Comparison of ENCODE assay signal across 25 cellular contexts in the genomic region with DNA sequence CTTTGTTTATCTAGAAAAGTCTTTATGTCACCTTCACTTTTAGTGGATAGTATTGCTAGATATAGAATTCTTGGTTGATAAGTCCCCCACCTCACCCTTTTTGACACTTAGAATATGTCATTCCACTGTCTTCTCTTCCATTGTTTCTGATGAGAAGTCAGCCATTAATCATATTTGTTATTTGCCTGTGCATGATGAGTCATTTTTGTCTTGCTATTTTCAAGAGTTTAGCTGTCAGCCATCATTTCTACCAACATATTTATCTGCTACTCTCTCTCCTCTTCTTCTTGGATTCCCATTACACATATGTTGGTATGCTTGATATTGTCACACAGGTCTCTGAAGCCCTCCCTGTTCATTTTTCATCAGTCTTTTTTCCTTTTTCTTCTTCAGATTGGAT.
"Had no signal": no experiment of that assay in that cellular context is flagged by ENCODE, and none has a peak within 500 bp of the region (broad histone marks: within the 10 kb centered on the region; RNA-seq: fewer than 3 reads in every experiment).

No MANE protein-coding gene starts in this region.

- H3K4me1 ChIP-seq: spleen had no signal

- H3K4me3 ChIP-seq: colonic mucosa, spleen, tibial nerve had no signal

- ATAC-seq: left colon, right cardiac atrium, T-helper 17 cell had no signal

- H3K36me3 ChIP-seq: colonic mucosa, spleen, tibial nerve had no signal

- H3K4me1 Mint-ChIP-seq: activated CD4-positive, alpha-beta memory T cell treated with anti-CD3 and anti-CD28 coated beads, Interleukin-2, amount 10 ng/mL, durations not matched to agents 7 days and 5 days; activated CD4-positive, alpha-beta T cell treated with anti-CD3 and anti-CD28 coated beads, Interleukin-2, amount 10 ng/mL, durations not matched to agents 7 days and 5 days; activated naive CD4-positive, alpha-beta T cell treated with anti-CD3 and anti-CD28 coated beads, Interleukin-2, amount 10 ng/mL, durations not matched to agents 7 days and 5 days; activated naive CD8-positive, alpha-beta T cell treated with anti-CD3 and anti-CD28 coated beads, Interleukin-2, amount 10 ng/mL, durations not matched to agents 7 days and 5 days; T-helper 17 cell had no signal

- DNase-seq: activated CD4-positive, alpha-beta memory T cell treated with anti-CD3 and anti-CD28 coated beads, Interleukin-2, amount 10 ng/mL, durations not matched to agents 7 days and 5 days; activated CD4-positive, alpha-beta T cell treated with anti-CD3 and anti-CD28 coated beads for 1 hour; activated CD4-positive, alpha-beta T cell treated with anti-CD3 and anti-CD28 coated beads, Interleukin-2, amount 10 ng/mL, durations not matched to agents 7 days and 5 days; activated CD8-positive, alpha-beta memory T cell treated with anti-CD3 and anti-CD28 coated beads, Interleukin-2, amount 50 U/mL, for 48 hours; activated gamma-delta T cell; activated naive CD4-positive, alpha-beta T cell treated with anti-CD3 and anti-CD28 coated beads, Interleukin-2, amount 10 ng/mL, durations not matched to agents 7 days and 5 days; activated naive CD8-positive, alpha-beta T cell treated with anti-CD3 and anti-CD28 coated beads, Interleukin-2, amount 10 ng/mL, durations not matched to agents 7 days and 5 days; activated T-cell treated with anti-CD3 and anti-CD28 coated beads, Interleukin-2, amount 50 U/mL, for 24 hours; amygdala; cerebellar nuclear complex; effector CD8-positive, alpha-beta T cell; head of caudate nucleus; hippocampal formation; left colon; mammary epithelial cell; posterior cingulate gyrus; right cardiac atrium; spleen; stimulated activated naive CD4-positive, alpha-beta T cell treated with Interleukin-2 at 50 U/mL for 16 hours; T-helper 17 cell; T1000 had no signal

- FAIRE-seq: keratinocyte had no signal

- H3K4me3 Mint-ChIP-seq: activated CD4-positive, alpha-beta memory T cell treated with anti-CD3 and anti-CD28 coated beads, Interleukin-2, amount 10 ng/mL, durations not matched to agents 7 days and 5 days; activated CD4-positive, alpha-beta T cell treated with anti-CD3 and anti-CD28 coated beads, Interleukin-2, amount 10 ng/mL, durations not matched to agents 7 days and 5 days; activated naive CD4-positive, alpha-beta T cell treated with anti-CD3 and anti-CD28 coated beads, Interleukin-2, amount 10 ng/mL, durations not matched to agents 7 days and 5 days; activated naive CD8-positive, alpha-beta T cell treated with anti-CD3 and anti-CD28 coated beads, Interleukin-2, amount 10 ng/mL, durations not matched to agents 7 days and 5 days; activated T-cell treated with anti-CD3 and anti-CD28 coated beads, Interleukin-2, amount 50 U/mL, for 24 hours; nephron; T-helper 17 cell had no signal

- H3K27me3 ChIP-seq: colonic mucosa, spleen, tibial nerve had no signal

- H3K27me3 Mint-ChIP-seq: activated CD4-positive, alpha-beta memory T cell treated with anti-CD3 and anti-CD28 coated beads, Interleukin-2, amount 10 ng/mL, durations not matched to agents 7 days and 5 days; activated CD4-positive, alpha-beta T cell treated with anti-CD3 and anti-CD28 coated beads, Interleukin-2, amount 10 ng/mL, durations not matched to agents 7 days and 5 days; activated naive CD4-positive, alpha-beta T cell treated with anti-CD3 and anti-CD28 coated beads, Interleukin-2, amount 10 ng/mL, durations not matched to agents 7 days and 5 days; activated naive CD8-positive, alpha-beta T cell treated with anti-CD3 and anti-CD28 coated beads, Interleukin-2, amount 10 ng/mL, durations not matched to agents 7 days and 5 days; activated T-cell treated with anti-CD3 and anti-CD28 coated beads, Interleukin-2, amount 50 U/mL, for 24 hours; T-helper 17 cell had no signal

- H3K27ac Mint-ChIP-seq: activated CD4-positive, alpha-beta memory T cell treated with anti-CD3 and anti-CD28 coated beads, Interleukin-2, amount 10 ng/mL, durations not matched to agents 7 days and 5 days; activated CD4-positive, alpha-beta T cell treated with anti-CD3 and anti-CD28 coated beads, Interleukin-2, amount 10 ng/mL, durations not matched to agents 7 days and 5 days; activated naive CD4-positive, alpha-beta T cell treated with anti-CD3 and anti-CD28 coated beads, Interleukin-2, amount 10 ng/mL, durations not matched to agents 7 days and 5 days; activated naive CD8-positive, alpha-beta T cell treated with anti-CD3 and anti-CD28 coated beads, Interleukin-2, amount 10 ng/mL, durations not matched to agents 7 days and 5 days; activated T-cell treated with anti-CD3 and anti-CD28 coated beads, Interleukin-2, amount 50 U/mL, for 24 hours; nephron; T-helper 17 cell had no signal

- H3K9me3 ChIP-seq: colonic mucosa had no signal

- H3K27ac ChIP-seq: colonic mucosa, spleen, tibial nerve had no signal
